In the genomic region with DNA sequence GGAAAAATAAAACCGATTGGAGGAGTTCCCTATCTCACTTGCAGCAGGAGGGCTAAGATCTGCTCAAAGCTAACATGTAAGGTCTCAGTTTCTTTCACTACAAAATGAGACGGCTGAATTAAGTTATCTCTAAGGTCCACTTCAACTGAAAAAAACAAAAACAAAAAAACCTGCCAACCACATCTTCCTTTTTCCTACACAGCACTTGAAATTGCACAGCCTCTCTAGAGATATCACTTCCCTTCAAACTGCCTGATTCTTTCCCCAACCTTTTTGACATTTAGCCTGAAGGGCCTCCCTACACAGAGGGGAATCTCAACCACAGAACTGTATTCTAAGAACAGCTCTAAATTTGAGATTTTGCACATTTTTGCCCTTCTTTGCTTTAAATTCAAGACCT, we compare ENCODE assay signal across 23 cellular contexts.
"Had no signal": no experiment of that assay in that cellular context is flagged by ENCODE, and none has a peak within 500 bp of the region (broad histone marks: within the 10 kb centered on the region; RNA-seq: fewer than 3 reads in every experiment).

No MANE protein-coding gene starts in this region.

- H3K36me3 ChIP-seq: sigmoid colon, spleen, stomach, upper lobe of left lung had no signal

- H3K27me3 ChIP-seq: sigmoid colon, spleen, stomach, testis, upper lobe of left lung had no signal

- H3K27ac ChIP-seq: coronary artery, sigmoid colon, stomach, testis, upper lobe of left lung had no signal

- H3K4me1 ChIP-seq: stomach, upper lobe of left lung had no signal

- DNase-seq: activated CD4-positive, alpha-beta T cell treated with anti-CD3 and anti-CD28 coated beads for 4 hours; activated CD8-positive, alpha-beta memory T cell treated with anti-CD3 and anti-CD28 coated beads, Interleukin-2, amount 50 U/mL, for 4 hours; activated CD8-positive, alpha-beta T cell treated with anti-CD3 and anti-CD28 coated beads for 36 hours; activated gamma-delta T cell; activated T-cell treated with anti-CD3 and anti-CD28 coated beads, Interleukin-2, amount 50 U/mL, for 72 hours; amniotic stem cell; effector CD8-positive, alpha-beta T cell; foreskin fibroblast; immature natural killer cell; mesendoderm; nephron progenitor cell; occipital lobe; sigmoid colon; spleen; stomach; T-helper 9 cell; testis; upper lobe of left lung had no signal

- H3K27me3 Mint-ChIP-seq: activated CD8-positive, alpha-beta T cell treated with anti-CD3 and anti-CD28 coated beads for 36 hours; central memory CD8-positive, alpha-beta T cell had no signal

- H3K4me3 ChIP-seq: coronary artery, sigmoid colon, spleen, stomach, testis, upper lobe of left lung had no signal

- H3K4me3 Mint-ChIP-seq: activated CD8-positive, alpha-beta T cell treated with anti-CD3 and anti-CD28 coated beads for 36 hours; activated naive CD8-positive, alpha-beta T cell; activated T-cell treated with anti-CD3 and anti-CD28 coated beads, Interleukin-2, amount 50 U/mL, for 72 hours; brain; central memory CD8-positive, alpha-beta T cell; immature natural killer cell; nephron progenitor cell had no signal

- FAIRE-seq: endothelial cell of umbilical vein had no signal

- H3K9me3 Mint-ChIP-seq: activated CD8-positive, alpha-beta T cell treated with anti-CD3 and anti-CD28 coated beads for 36 hours had no signal

- ATAC-seq: activated CD8-positive, alpha-beta T cell treated with anti-CD3 and anti-CD28 coated beads for 36 hours; activated T-cell treated with anti-CD3 and anti-CD28 coated beads, Interleukin-2, amount 50 U/mL, for 72 hours had no signal

- H3K36me3 Mint-ChIP-seq: activated naive CD8-positive, alpha-beta T cell; brain; immature natural killer cell had no signal

- H3K27ac Mint-ChIP-seq: activated CD8-positive, alpha-beta T cell treated with anti-CD3 and anti-CD28 coated beads for 36 hours; activated naive CD8-positive, alpha-beta T cell; activated T-cell treated with anti-CD3 and anti-CD28 coated beads, Interleukin-2, amount 50 U/mL, for 72 hours; brain; immature natural killer cell; nephron progenitor cell had no signal

- H3K4me1 Mint-ChIP-seq: brain; central memory CD8-positive, alpha-beta T cell; nephron progenitor cell had no signal

- H3K9me3 ChIP-seq: sigmoid colon, spleen, stomach, testis, upper lobe of left lung had no signal
